Comparison of ENCODE assay signal across 17 cellular contexts in the genomic region with DNA sequence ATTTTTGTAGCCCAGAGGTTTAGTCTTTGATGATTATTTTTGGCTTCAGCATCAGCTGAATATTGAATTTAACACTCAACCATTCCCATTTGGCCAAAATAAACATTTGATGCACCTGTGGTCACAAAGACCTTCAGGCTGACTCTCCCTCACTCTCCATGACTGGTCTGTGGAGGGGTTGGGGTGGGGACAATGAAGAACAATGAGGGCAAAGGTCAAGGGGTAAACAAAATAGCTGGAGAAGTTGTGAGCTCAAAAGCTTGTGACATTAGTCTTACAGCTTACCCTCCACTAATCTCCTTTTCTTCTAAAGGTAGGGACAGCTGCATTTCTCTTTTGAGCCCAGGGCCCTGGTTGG.
DNase-seq lines count a peak whose midpoint lies in the region; ATAC-seq, FAIRE-seq and TF ChIP-seq lines count a peak whose summit lies in the region.
"Had no signal": no experiment of that assay in that cellular context is flagged by ENCODE, and none has a peak within 500 bp of the region (broad histone marks: within the 10 kb centered on the region; RNA-seq: fewer than 3 reads in every experiment).

No MANE protein-coding gene starts in this region.

- intact Hi-C loops in Caco-2 (cut with micrococcal nuclease; ENCODE audit: unreplicated experiment) (loop anchor here (1.0 to 10.0 kb wide), 3 partner anchors 12 to 631 kb away; a partner anchor contains a TSS), HepG2 (cut with micrococcal nuclease; ENCODE audit: unreplicated experiment) (no loop called here)

- no peak overlapping the region for H3K9ac ChIP-seq in HepG2 (ENCODE audit: insufficient read depth, low read depth, low read length)

- TF ChIP-seq RAD21 in HepG2 (CRISPR knock-in tag; IDR thresholded peaks at IDR 0.05), result no peak

- H2AFZ ChIP-seq in HepG2 (ENCODE audit: low read length), result no peak overlapping the region

- peaks cover 46% of the 10 kb centered on the region for H3K4me1 Mint-ChIP-seq in Caco-2 (ENCODE audit: low read depth, unreplicated experiment)

- H3K36me3 ChIP-seq in Caco-2 (ENCODE audit: control insufficient read depth, insufficient read depth, low read length) (no peaks in the 10 kb centered on the region), HepG2 (replicated peaks in 1 of 2; ENCODE audit: control insufficient read depth in 1 of 2, insufficient read depth in 2 of 2, low read length in 2 of 2) (no peaks in the 10 kb centered on the region)

- no peak for TF ChIP-seq EP300 in HepG2 (IDR thresholded peaks at IDR 0.05; ENCODE audit: low read depth in 2 of 2, low read length in 2 of 2)
- TF ChIP-seq EP300 in HepG2 (CRISPR knock-in tag; IDR thresholded peaks at IDR 0.05; ENCODE audit: borderline replicate concordance), result no peak

- TF ChIP-seq CTCF in Caco-2 (IDR thresholded peaks at IDR 0.05; ENCODE audit: insufficient read depth in 1 of 2, low read depth in 1 of 2, low read length in 1 of 2, severe bottlenecking in 1 of 2, unreplicated experiment in 1 of 2) (no peak), HepG2 (CRISPR knock-in tag; IDR thresholded peaks at IDR 0.05) (no peak)

- H3K36me3 Mint-ChIP-seq in Caco-2 (ENCODE audit: insufficient read depth, unreplicated experiment), result no peaks in the 10 kb centered on the region

- DNase-seq in Caco-2 (peak; percentile 73 to 74), HT-29 (ENCODE audit: low spot score) (peak; percentile 29), RCC 7860 (ENCODE audit: low spot score) (peak; percentile 21), HepG2 (ENCODE audit: low spot score) (no peak)
- no peak for DNase-seq in stimulated activated CD4-positive, alpha-beta T cell treated with anti-CD3 and anti-CD28 coated beads, Interleukin-1b, Interleukin-23, amount 100 ng/mL, for 48 hours
- no peak for DNase-seq in activated CD4-positive, alpha-beta T cell treated with anti-CD3 and anti-CD28 coated beads for 4 hours
- DNase-seq: CD4-positive, alpha-beta T cell; H7; KBM-7; NCI-H1105 treated with DMSO at 0.1 percent for 48 hours; NCI-H187; NCI-H510A; NK-92 treated with Interleukin-12 subunit alpha and Interleukin-12 subunit beta, amount 100 ng/mL, for 24 hours; OCI-M1 had no signal

- H3K27ac ChIP-seq in HepG2 (ENCODE audit: extremely low read length, insufficient read depth, low read length), result no peak overlapping the region

- H3K27me3 Mint-ChIP-seq in Caco-2 (ENCODE audit: insufficient read depth, unreplicated experiment), result no peaks in the 10 kb centered on the region
- H3K27me3 Mint-ChIP-seq: CD4-positive, alpha-beta T cell had no signal

- FAIRE-seq in RCC 7860 (lab: Jason Lieb, UNC), result no peak
- FAIRE-seq in HepG2 (lab: Jason Lieb, UNC), result no peak
- FAIRE-seq: D721Med had no signal

- in situ Hi-C loops in HepG2 (cut with HindIII; ENCODE audit: extremely low pct_ligation_motif_present, low pct_unique_long_range_greater_than_20kb), result loop anchor here (25.0 kb wide), 1 partner anchor 803 kb away; no protein-coding TSS in a partner anchor

- POLR2A ChIA-PET in Caco-2 (lab: Charles Lee) (interaction anchor here (0.7 to 1.0 kb wide), 4 partner anchors 18 to 159 kb away, joined by 3 to 4 read pairs (median 3); no protein-coding TSS in a partner anchor), HepG2 (lab: Yijun Ruan, JAX) (no interaction called here)

- H4K20me1 ChIP-seq in HepG2 (ENCODE audit: insufficient read depth, low read length), result no peaks in the 10 kb centered on the region

- CTCF ChIA-PET in Caco-2 (lab: Charles Lee), result interaction anchor here (0.5 to 2.7 kb wide), 5 partner anchors 12 to 220 kb away, joined by 3 to 16 read pairs (median 6); no protein-coding TSS in a partner anchor
- CTCF ChIA-PET in HepG2 (lab: Yijun Ruan, JAX; ENCODE audit: low intra/inter-chr PET ratio, low total read pairs), result no interaction called here

- H3K4me1 ChIP-seq in Caco-2 (peaks cover 45% of the 10 kb centered on the region), HepG2 (ENCODE audit: insufficient read depth, low read length) (peaks cover 24% of the 10 kb centered on the region)

- H3K4me3 Mint-ChIP-seq in Caco-2 (ENCODE audit: unreplicated experiment), result peak overlapping the region; percentile 36
- H3K4me3 Mint-ChIP-seq: CD4-positive, alpha-beta T cell had no signal

- H3K79me2 ChIP-seq in HepG2 (ENCODE audit: insufficient read depth, low read length), result no peaks in the 10 kb centered on the region

- H3K4me3 ChIP-seq in Caco-2 (ENCODE audit: low read depth, low read length) (no peak overlapping the region), HepG2 (replicated peaks in 1 of 3; ENCODE audit: insufficient read depth in 1 of 3, low read depth in 2 of 3, low read length in 3 of 3) (no peak overlapping the region)

- BruUV-seq in Caco-2 (replicated peaks; lab: Mats Ljungman, UMichigan), result no TSS peak
- no TSS peak for BruUV-seq in HepG2 (replicated peaks; lab: Mats Ljungman, UMichigan)

- H3K9me3 ChIP-seq in Caco-2, result no peaks in the 10 kb centered on the region
- no peaks in the 10 kb centered on the region for H3K9me3 ChIP-seq in HepG2 (ENCODE audit: low read length)

- no peak for ATAC-seq in HepG2
- no peak for ATAC-seq in GM18511 (IDR thresholded peaks at IDR 0.05; ENCODE audit: unreplicated experiment)
- no peak for ATAC-seq in GM21529 (IDR thresholded peaks at IDR 0.05; ENCODE audit: unreplicated experiment)

- peaks cover 10% of the 10 kb centered on the region for H3K9me3 Mint-ChIP-seq in Caco-2 (ENCODE audit: unreplicated experiment)
- H3K9me3 Mint-ChIP-seq: CD4-positive, alpha-beta T cell had no signal

- 0 out of 2 replicates have a peak overlapping the region, but pooled peaks have one; percentile 2 for H3K4me2 ChIP-seq in HepG2 (ENCODE audit: low read depth, low read length)

- no peak for TF ChIP-seq POLR2A in HepG2 (IDR thresholded peaks at IDR 0.05; ENCODE audit: insufficient read depth in 1 of 2, low read depth in 2 of 2, low read length in 2 of 2)

- H3K27me3 ChIP-seq in Caco-2 (replicated peaks; ENCODE audit: control insufficient read depth, insufficient read depth, low read length) (no peaks in the 10 kb centered on the region), HepG2 (ENCODE audit: control insufficient read depth in 1 of 2, insufficient read depth in 2 of 2, low read length in 2 of 2) (0 out of 5 replicates have a peak, but pooled peaks cover 0 to 7% of the 10 kb centered on the region in 2 experiments)

- H3K27ac Mint-ChIP-seq in Caco-2 (ENCODE audit: unreplicated experiment), result peak overlapping the region; percentile 54
- H3K27ac Mint-ChIP-seq: CD4-positive, alpha-beta T cell had no signal

TF ChIP-seq in HepG2, 621 proteins besides CTCF, POLR2A, EP300 and RAD21:
- no peak for TF ChIP-seq SOX6 (IDR thresholded peaks at IDR 0.05)
- peak; percentile 46; the same call in 1 of the 2 replicates for TF ChIP-seq SOX6 (CRISPR knock-in tag; IDR thresholded peaks at IDR 0.05)
- no peak for TF ChIP-seq SOX13 (IDR thresholded peaks at IDR 0.05)
- peak in 1 of 2 experiments; percentile 27; a peak in 1 of 4 replicates for TF ChIP-seq SOX13 (CRISPR knock-in tag; conservative IDR thresholded peaks at IDR 0.05 in 1 of 2, IDR thresholded peaks at IDR 0.05 in 1 of 2)
- 0 out of 2 replicates have a peak, but pooled peaks have one; percentile 31 for TF ChIP-seq SOX5 (CRISPR knock-in tag; IDR thresholded peaks at IDR 0.05; ENCODE audit: borderline replicate concordance)
- no peak for TF ChIP-seq CEBPG (CRISPR knock-in tag; IDR thresholded peaks at IDR 0.05)

Comparison
In these comparisons a context has a peak if more than half of its experiments do, and no peak if none do; other contexts are left out.
1. DNase-seq: peak in Caco-2 (2 of 2), HT-29 (single experiment) and RCC 7860 (single experiment); none in HepG2 (single experiment), stimulated activated CD4-positive, alpha-beta T cell treated with anti-CD3 and anti-CD28 coated beads, Interleukin-1b, Interleukin-23, amount 100 ng/mL, for 48 hours (single experiment) and activated CD4-positive, alpha-beta T cell treated with anti-CD3 and anti-CD28 coated beads for 4 hours (0 of 2).